Comparison of ENCODE assay signal across 3 cellular contexts in genomic region chr1:225995919-225996864, GRCh38.
TF ChIP-seq lines count a peak whose summit lies in the region.

No MANE protein-coding gene starts in this region.

TF ChIP-seq in SK-N-SH, 30 proteins besides CTCF, POLR2A, EP300 and RAD21 (continues in another document):
- TF ChIP-seq POLR2AphosphoS5 (IDR thresholded peaks at IDR 0.05; ENCODE audit: low read depth, low read length) (no peak), NFIC (IDR thresholded peaks at IDR 0.05; ENCODE audit: borderline replicate concordance) (no peak), PBX3 (IDR thresholded peaks at IDR 0.05) (no peak), ELF1 (IDR thresholded peaks at IDR 0.05) (no peak), CHD2 (IDR thresholded peaks at IDR 0.05; ENCODE audit: low read length, partially characterized antibody) (no peak), RCOR1 (IDR thresholded peaks at IDR 0.05; ENCODE audit: low read length) (no peak), TCF12 (IDR thresholded peaks at IDR 0.05) (no peak), FOSL2 (IDR thresholded peaks at IDR 0.05; ENCODE audit: borderline replicate concordance, low read depth) (no peak), TAF1 (IDR thresholded peaks at IDR 0.05; ENCODE audit: borderline replicate concordance, low read depth, low read length) (no peak), NRF1 (IDR thresholded peaks at IDR 0.05; ENCODE audit: low read depth, low read length) (no peak), GABPA (IDR thresholded peaks at IDR 0.05; ENCODE audit: low read depth) (no peak), MAX (IDR thresholded peaks at IDR 0.05; ENCODE audit: low read depth) (no peak), REST (IDR thresholded peaks at IDR 0.05; ENCODE audit: low read depth, low read length) (no peak), USF2 (IDR thresholded peaks at IDR 0.05; ENCODE audit: borderline replicate concordance, low read depth, low read length) (no peak), RFX5 (IDR thresholded peaks at IDR 0.05; ENCODE audit: low read length) (no peak), MXI1 (IDR thresholded peaks at IDR 0.05; ENCODE audit: low read depth, low read length) (no peak), TEAD4 (IDR thresholded peaks at IDR 0.05; ENCODE audit: borderline replicate concordance, insufficient read depth) (no peak)

TF ChIP-seq in SK-N-SH treated with all-trans-retinoic acid at 6 μM for 48 hours, 23 proteins besides CTCF, POLR2A, EP300 and RAD21:
- no peak for TF ChIP-seq GLIS3 (CRISPR knock-in tag; IDR thresholded peaks at IDR 0.05)
- TF ChIP-seq ZFP3 (CRISPR knock-in tag; IDR thresholded peaks at IDR 0.05), result no peak
- no peak for TF ChIP-seq OSR1 (CRISPR knock-in tag; IDR thresholded peaks at IDR 0.05)
- TF ChIP-seq TOX (CRISPR knock-in tag; IDR thresholded peaks at IDR 0.05; ENCODE audit: borderline replicate concordance), result no peak
- no peak for TF ChIP-seq ZC3H10 (CRISPR knock-in tag; IDR thresholded peaks at IDR 0.05)
- TF ChIP-seq CSDC2 (CRISPR knock-in tag; IDR thresholded peaks at IDR 0.05), result no peak
- TF ChIP-seq PPARA (CRISPR knock-in tag; IDR thresholded peaks at IDR 0.05; ENCODE audit: borderline replicate concordance), result no peak
- TF ChIP-seq TSHZ2 (CRISPR knock-in tag; IDR thresholded peaks at IDR 0.05), result no peak
- TF ChIP-seq BACH2 (CRISPR knock-in tag; IDR thresholded peaks at IDR 0.05; ENCODE audit: borderline replicate concordance), result no peak

TF ChIP-seq in GM12878, 131 proteins besides CTCF, POLR2A, EP300 and RAD21:
- TF ChIP-seq SIN3A (IDR thresholded peaks at IDR 0.05; ENCODE audit: low read depth, low read length), result no peak
- TF ChIP-seq SMC3 (IDR thresholded peaks at IDR 0.05; ENCODE audit: borderline replicate concordance, low read length), result no peak
